In genomic region chr11:70327717-70328116, GRCh38 we compare ENCODE assay signal across 1 cellular context.
A peak's percentile ranks its signal among the peaks of the same experiment; 100 is the strongest.
TF ChIP-seq lines count a peak whose summit lies in the region.

No MANE protein-coding gene starts in this region.

TF ChIP-seq in GM12878, 131 proteins besides CTCF, POLR2A, EP300 and RAD21 (continued from another document):
- no peak for TF ChIP-seq BCL3 (IDR thresholded peaks at IDR 0.05; ENCODE audit: borderline replicate concordance, insufficient read depth, low read depth, low read length, poor library complexity, severe bottlenecking)
- peak; percentile 42; the same call in 1 of the 2 replicates for TF ChIP-seq PKNOX1 (IDR thresholded peaks at IDR 0.05)
- peak; percentile 53; the same call in 1 of the 3 replicates for TF ChIP-seq POU2F2 (IDR thresholded peaks at IDR 0.05; ENCODE audit: borderline replicate concordance, low read depth, low read length)
- peak; percentile 67 for TF ChIP-seq RUNX3 (IDR thresholded peaks at IDR 0.05; ENCODE audit: low read length)
- 0 out of 2 replicates have a peak, but pooled peaks have one; percentile 3 for TF ChIP-seq CREM (IDR thresholded peaks at IDR 0.05; ENCODE audit: low read depth)
- TF ChIP-seq EED (IDR thresholded peaks at IDR 0.05; ENCODE audit: low read depth) = 0 out of 2 replicates have a peak, but pooled peaks have one; percentile 30
